Comparison of ENCODE assay signal across 19 cellular contexts in genomic region chr2:132538331-132538855, GRCh38.
DNase-seq lines count a peak whose midpoint lies in the region; TF ChIP-seq lines count a peak whose summit lies in the region.
"Had no signal": no experiment of that assay in that cellular context is flagged by ENCODE, and none has a peak within 500 bp of the region (broad histone marks: within the 10 kb centered on the region; RNA-seq: fewer than 3 reads in every experiment).

No MANE protein-coding gene starts in this region.

- no peak overlapping the region for H3K4me3 ChIP-seq in endodermal cell (ENCODE audit: low read length)
- H3K4me3 ChIP-seq in H7 (ENCODE audit: insufficient read depth, low read depth, low read length), result no peak overlapping the region
- no peak overlapping the region for H3K4me3 ChIP-seq in spleen
- H3K4me3 ChIP-seq: HAP-1, SJCRH30 had no signal

- H3K4me1 Mint-ChIP-seq in endodermal cell, result peaks cover 19% of the 10 kb centered on the region
- H3K4me1 Mint-ChIP-seq: B cell had no signal

- H3K9me3 ChIP-seq in endodermal cell (ENCODE audit: control insufficient read depth, low read length), result peaks cover 24% of the 10 kb centered on the region
- peaks cover 0 to 34% (median 16%) of the 10 kb centered on the region in 8 donors for H3K9me3 ChIP-seq in spleen
- H3K9me3 ChIP-seq: HAP-1, SJCRH30 had no signal

- H3K9me3 Mint-ChIP-seq in endodermal cell, result peaks cover 35% of the 10 kb centered on the region

- peaks cover 6% of the 10 kb centered on the region for H3K36me3 ChIP-seq in endodermal cell (ENCODE audit: control insufficient read depth, insufficient read depth, low read length)
- no peaks in the 10 kb centered on the region for H3K36me3 ChIP-seq in H7 (replicated peaks; ENCODE audit: control insufficient read depth, insufficient read depth, low read length)
- no peaks in the 10 kb centered on the region for H3K36me3 ChIP-seq in spleen
- H3K36me3 ChIP-seq: HAP-1, SJCRH30 had no signal

- H3K4me3 Mint-ChIP-seq in endodermal cell, result no peak overlapping the region
- H3K4me3 Mint-ChIP-seq: B cell; CD4-positive, alpha-beta T cell had no signal

- H3K27ac Mint-ChIP-seq in endodermal cell, result no peak overlapping the region
- H3K27ac Mint-ChIP-seq: B cell; CD4-positive, alpha-beta T cell had no signal

- intact Hi-C loops in spleen (cut with DNase I; ENCODE audit: low total_unique reads), result no loop called here

- peaks cover 7% of the 10 kb centered on the region for H3K36me3 Mint-ChIP-seq in endodermal cell (ENCODE audit: low read depth)

- no peak for TF ChIP-seq POLR2A in spleen (IDR thresholded peaks at IDR 0.05)

- TF ChIP-seq CTCF in endodermal cell (conservative IDR thresholded peaks at IDR 0.05), result no peak
- TF ChIP-seq CTCF in spleen (IDR thresholded peaks at IDR 0.05 in 8 of 11, conservative IDR thresholded peaks at IDR 0.05 in 3 of 11), result no peak

- H3K27me3 Mint-ChIP-seq in endodermal cell (ENCODE audit: insufficient read depth), result no peaks in the 10 kb centered on the region
- H3K27me3 Mint-ChIP-seq: B cell; CD4-positive, alpha-beta T cell had no signal

- no peak overlapping the region for H3K9ac ChIP-seq in endodermal cell (ENCODE audit: extremely low read depth, low read length, poor library complexity, severe bottlenecking)

- H3K4me1 ChIP-seq in endodermal cell (ENCODE audit: control insufficient read depth, insufficient read depth, low read length) (peaks cover 2% of the 10 kb centered on the region), spleen (no peaks in the 10 kb centered on the region)
- H3K4me1 ChIP-seq: HAP-1, SJCRH30 had no signal

- DNase-seq in DMS 273 (lab: John Stamatoyannopoulos, UW; ENCODE audit: unreplicated experiment), result peak; percentile 8
- no peak for DNase-seq in DMS 273 treated with DMSO at 0.1 percent for 48 hours (lab: John Stamatoyannopoulos, UW)
- peak; percentile 10 for DNase-seq in COLO668 (lab: John Stamatoyannopoulos, UW; ENCODE audit: unreplicated experiment)
- peak; percentile 7 for DNase-seq in NCI-H510A (lab: John Stamatoyannopoulos, UW)
- peak; percentile 46 for DNase-seq in endodermal cell
- no peak for DNase-seq in H7
- DNase-seq in spleen, result no peak
- DNase-seq in T1000 (lab: John Stamatoyannopoulos, UW), result no peak
- DNase-seq: CD4-positive, alpha-beta T cell; GF-D8; NCI-H1436; NCI-H2081; NCI-H446 treated with DMSO at 0.1 percent for 48 hours; RPMI8226; SJCRH30 had no signal

- H3K27ac ChIP-seq in endodermal cell (ENCODE audit: low read depth, low read length) (no peak overlapping the region), spleen (no peak overlapping the region)
- H3K27ac ChIP-seq: 22Rv1, HL-60, SJCRH30 had no signal

- WGBS in endodermal cell (ENCODE audit: insufficient coverage in 1 of 2, insufficient read length in 1 of 2), 2 experiments, result 72 to 88% methylated on average over 2 to 4 of the region's 4 CpGs
- 38 to 67% (median 56%) methylated on average over 4 of the region's 4 CpGs for WGBS in spleen, 5 donors

- no peaks in the 10 kb centered on the region for H3K27me3 ChIP-seq in endodermal cell (ENCODE audit: control insufficient read depth, insufficient read depth, low read length, poor library complexity, severe bottlenecking)
- no peaks in the 10 kb centered on the region for H3K27me3 ChIP-seq in H7 (ENCODE audit: control insufficient read depth, insufficient read depth, low read length)
- H3K27me3 ChIP-seq in spleen (replicated peaks in 1 of 7), result peaks cover 0 to 16% (median 0%) of the 10 kb centered on the region in 7 donors
- H3K27me3 ChIP-seq: SJCRH30 had no signal

Comparison
In these comparisons a context has a peak if more than half of its experiments do, and no peak if none do; other contexts are left out.
1. DNase-seq: peak in DMS 273 (single experiment), COLO668 (single experiment), NCI-H510A (single experiment) and endodermal cell (single experiment); none in DMS 273 treated with DMSO at 0.1 percent for 48 hours (single experiment), H7 (single experiment), spleen (single experiment) and T1000 (single experiment).